In the genomic region with DNA sequence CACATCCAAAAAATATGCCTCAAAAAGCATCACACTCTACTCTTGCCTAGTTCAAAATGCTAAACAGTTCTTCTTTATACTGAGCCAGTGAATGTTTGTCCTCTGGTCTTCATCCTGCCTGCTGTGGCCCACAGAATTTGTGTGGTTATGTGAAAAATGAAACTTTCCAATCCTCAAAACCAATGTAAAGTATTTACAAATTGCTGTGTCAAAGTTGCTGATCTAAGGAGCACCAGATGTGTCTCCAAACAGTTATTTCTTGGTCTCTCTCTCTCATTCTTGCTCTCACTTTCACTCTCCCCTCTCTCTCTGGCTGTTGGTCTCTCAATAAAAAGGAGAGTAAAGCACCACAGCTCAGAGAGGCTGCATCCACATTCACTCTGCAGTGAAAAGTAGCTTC, we compare ENCODE assay signal across 12 cellular contexts. TPM values are rescaled to one million over a fixed set of nuclear protein-coding genes. Genes with fewer than 3 reads are reported as not detected.
A peak's percentile ranks its signal among the peaks of the same experiment; 100 is the strongest.
DNase-seq lines count a peak whose midpoint lies in the region; ATAC-seq, FAIRE-seq and TF ChIP-seq lines count a peak whose summit lies in the region.
"Had no signal": no experiment of that assay in that cellular context is flagged by ENCODE, and none has a peak within 500 bp of the region (broad histone marks: within the 10 kb centered on the region; RNA-seq: fewer than 3 reads in every experiment).

No MANE protein-coding gene starts in this region.

- H3K4me3 ChIP-seq in fibroblast of mammary gland (ENCODE audit: control insufficient read depth, low read depth, low read length): no peak overlapping the region
- H3K4me3 ChIP-seq: left ventricle myocardium inferior had no signal

- no peak overlapping the region for H3K27ac Mint-ChIP-seq in type B pancreatic cell

- ATAC-seq in GM18909 (IDR thresholded peaks at IDR 0.05; ENCODE audit: poor library complexity, unreplicated experiment) (peak; percentile 90), GM21737 (IDR thresholded peaks at IDR 0.05; ENCODE audit: unreplicated experiment) (peak; percentile 74), HG03354 (IDR thresholded peaks at IDR 0.05; ENCODE audit: poor library complexity, severe bottlenecking, unreplicated experiment) (peak; percentile 91)
- ATAC-seq: foreskin keratinocyte, SK-N-SH treated with all-trans-retinoic acid at 6 μM for 48 hours had no signal

- TF ChIP-seq CTCF in fibroblast of mammary gland (conservative IDR thresholded peaks at IDR 0.05; ENCODE audit: control insufficient read depth, insufficient read depth, low read depth, low read length) (no peak), type B pancreatic cell (conservative IDR thresholded peaks at IDR 0.05) (no peak)

- FAIRE-seq in urothelium cell line (lab: Jason Lieb, UNC): no peak

- H3K27me3 Mint-ChIP-seq in type B pancreatic cell: no peaks in the 10 kb centered on the region

- H3K4me3 Mint-ChIP-seq in type B pancreatic cell: no peak overlapping the region

- H3K9me3 Mint-ChIP-seq in type B pancreatic cell: peaks cover 5% of the 10 kb centered on the region

- DNase-seq in fibroblast of mammary gland (ENCODE audit: low read depth): peak; percentile 13
- DNase-seq in urothelium cell line (ENCODE audit: low spot score): no peak
- DNase-seq in KG1 (lab: John Stamatoyannopoulos, UW): no peak
- no peak for DNase-seq in type B pancreatic cell (ENCODE audit: extremely low spot score, unreplicated experiment)
- DNase-seq in NCI-H82 (lab: John Stamatoyannopoulos, UW): no peak
- DNase-seq: DMS 273 treated with DMSO at 0.1 percent for 48 hours, foreskin keratinocyte, left ventricle myocardium inferior had no signal

- peaks cover 43% of the 10 kb centered on the region for H3K36me3 Mint-ChIP-seq in type B pancreatic cell

- H3K4me1 Mint-ChIP-seq in type B pancreatic cell (ENCODE audit: unreplicated experiment): peaks cover 31% of the 10 kb centered on the region

RNA-seq across cellular contexts. Expression of a gene that starts 23.0 kb away (rescaled TPM):
- 78.3 and 82.4 TPM in 2 replicates for total RNA-seq in type B pancreatic cell (ENCODE audit: low replicate concordance)
